Comparison of ENCODE assay signal across 8 cellular contexts in the genomic region with DNA sequence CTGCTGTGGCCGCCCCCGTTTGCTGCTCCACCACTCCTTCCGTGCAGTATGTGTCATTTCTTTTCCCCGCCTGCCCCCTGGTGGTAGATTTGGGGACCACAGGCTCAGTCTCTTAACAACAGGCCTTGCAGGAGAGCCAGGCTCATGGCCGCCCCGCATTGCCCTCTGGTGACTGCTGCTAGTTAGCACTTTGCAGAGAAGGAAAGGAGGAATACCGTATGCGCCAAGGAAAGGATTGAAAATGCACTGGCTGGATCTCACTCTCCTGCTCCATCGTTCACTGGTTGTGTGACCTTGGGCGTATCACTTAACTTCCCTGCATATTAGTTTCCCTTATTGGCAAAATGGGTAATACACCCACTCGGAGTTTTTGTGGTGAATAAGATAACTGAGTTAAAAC. TPM values are rescaled to one million over a fixed set of nuclear protein-coding genes. Genes with fewer than 3 reads are reported as not detected.
DNase-seq lines count a peak whose midpoint lies in the region; ATAC-seq and TF ChIP-seq lines count a peak whose summit lies in the region.

No MANE protein-coding gene starts in this region.

- H2AFZ ChIP-seq in mesenchymal stem cell (ENCODE audit: low read depth, low read length): no peak overlapping the region

- H4K8ac ChIP-seq in mesenchymal stem cell (ENCODE audit: low read length): no peak overlapping the region

- CTCF ChIA-PET in activated CD8-positive, alpha-beta T cell treated with anti-CD3 and anti-CD28 coated beads for 36 hours (lab: Charles Lee): interaction anchor here (0.6 to 4.7 kb wide), 38 partner anchors 9 to 296 kb away, joined by 3 to 70 read pairs (median 4); partner anchors contain the start of gene SPSB4

- H2BK15ac ChIP-seq in mesenchymal stem cell (ENCODE audit: low read depth, poor library complexity, severe bottlenecking): no peak overlapping the region

- WGBS in mesenchymal stem cell: 10% methylated on average over 9 of the region's 11 CpGs

- H3K79me1 ChIP-seq in mesenchymal stem cell (replicated peaks; ENCODE audit: low read length, poor library complexity, severe bottlenecking): no peaks in the 10 kb centered on the region

- no peaks in the 10 kb centered on the region for H3K9me3 Mint-ChIP-seq in activated CD8-positive, alpha-beta T cell treated with anti-CD3 and anti-CD28 coated beads for 36 hours

- H2AK5ac ChIP-seq in mesenchymal stem cell (ENCODE audit: low read length, severe bottlenecking): no peak overlapping the region

- no peak overlapping the region for H2BK120ac ChIP-seq in mesenchymal stem cell (ENCODE audit: low read depth, low read length)

- H3K27ac ChIP-seq in mesenchymal stem cell (ENCODE audit: low read length, poor library complexity, severe bottlenecking): no peak overlapping the region

- no peak overlapping the region for H3K14ac ChIP-seq in mesenchymal stem cell (ENCODE audit: low read length in 2 of 2)

- no peak overlapping the region for H4K91ac ChIP-seq in mesenchymal stem cell (ENCODE audit: low read length)

- H3K9me3 ChIP-seq in mesenchymal stem cell (ENCODE audit: control insufficient read depth, low read length): peaks cover 4% of the 10 kb centered on the region

- DNase-seq in DMS 273 (lab: John Stamatoyannopoulos, UW; ENCODE audit: unreplicated experiment) (peak; percentile 99), HT1080 (ENCODE audit: low read depth) (peak; percentile 96), NK-92 (lab: John Stamatoyannopoulos, UW; ENCODE audit: unreplicated experiment) (peak; percentile 70), mesenchymal stem cell (peak; percentile 93)
- DNase-seq in activated CD8-positive, alpha-beta T cell treated with anti-CD3 and anti-CD28 coated beads for 36 hours: peak; percentile 99
- peak; percentile 98 for DNase-seq in effector CD8-positive, alpha-beta T cell (lab: John Stamatoyannopoulos, UW)
- peak; percentile 92 to 93 for DNase-seq in stimulated activated CD8-positive, alpha-beta memory T cell treated with anti-CD3 and anti-CD28 coated beads, Interleukin-2, amount 100 ng/mL, for 1 hour (ENCODE audit: low read depth in 2 of 2)

- H3K36me3 Mint-ChIP-seq in activated CD8-positive, alpha-beta T cell treated with anti-CD3 and anti-CD28 coated beads for 36 hours (ENCODE audit: low read depth): no peaks in the 10 kb centered on the region

- H3K18ac ChIP-seq in mesenchymal stem cell (ENCODE audit: low read depth in 1 of 2, low read length in 2 of 2): no peak overlapping the region

- no peak overlapping the region for H3K9ac ChIP-seq in mesenchymal stem cell (ENCODE audit: low read length)

- H3K27me3 ChIP-seq in mesenchymal stem cell (ENCODE audit: control insufficient read depth in 1 of 2, insufficient read depth in 1 of 2, low read length in 2 of 2): peaks cover 12 to 52% of the 10 kb centered on the region in 2 experiments

- H2BK5ac ChIP-seq in mesenchymal stem cell (ENCODE audit: low read depth, low read length, poor library complexity, severe bottlenecking): no peak overlapping the region

- POLR2A ChIA-PET in activated CD8-positive, alpha-beta T cell treated with anti-CD3 and anti-CD28 coated beads for 36 hours (lab: Charles Lee): no interaction called here

- H3K23ac ChIP-seq in mesenchymal stem cell (ENCODE audit: low read length in 2 of 2): no peak overlapping the region

- H3K4ac ChIP-seq in mesenchymal stem cell (ENCODE audit: low read depth in 1 of 2, low read length in 2 of 2): no peak overlapping the region

- H3K4me1 ChIP-seq in mesenchymal stem cell (ENCODE audit: control insufficient read depth, insufficient read depth, low read depth, low read length): peaks cover 4% of the 10 kb centered on the region

- H3K4me1 Mint-ChIP-seq in activated CD8-positive, alpha-beta T cell treated with anti-CD3 and anti-CD28 coated beads for 36 hours (ENCODE audit: low read depth): peaks cover 15% of the 10 kb centered on the region

- H3K27ac Mint-ChIP-seq in activated CD8-positive, alpha-beta T cell treated with anti-CD3 and anti-CD28 coated beads for 36 hours: no peak overlapping the region

- TF ChIP-seq CTCF in activated CD8-positive, alpha-beta T cell treated with anti-CD3 and anti-CD28 coated beads for 36 hours (IDR thresholded peaks at IDR 0.05): peak; percentile 99

- H3K27me3 Mint-ChIP-seq in activated CD8-positive, alpha-beta T cell treated with anti-CD3 and anti-CD28 coated beads for 36 hours: peaks cover 3% of the 10 kb centered on the region

- H3K36me3 ChIP-seq in mesenchymal stem cell (ENCODE audit: control insufficient read depth in 1 of 2, insufficient read depth in 2 of 2, low read depth in 1 of 2, low read length in 2 of 2): no peaks in the 10 kb centered on the region

- ATAC-seq in GM21515 (IDR thresholded peaks at IDR 0.05; ENCODE audit: unreplicated experiment): peak; percentile 100
- ATAC-seq in activated CD8-positive, alpha-beta T cell treated with anti-CD3 and anti-CD28 coated beads for 36 hours: peak; percentile 100

- no peak overlapping the region for H2BK12ac ChIP-seq in mesenchymal stem cell (ENCODE audit: low read length in 2 of 2)

- no peak overlapping the region for H3K4me3 Mint-ChIP-seq in activated CD8-positive, alpha-beta T cell treated with anti-CD3 and anti-CD28 coated beads for 36 hours

- intact Hi-C loops in activated CD8-positive, alpha-beta T cell treated with anti-CD3 and anti-CD28 coated beads for 36 hours (cut with micrococcal nuclease): loop anchor here (1.0 to 5.0 kb wide), 4 partner anchors 85 to 294 kb away; no protein-coding TSS in a partner anchor

- H3K4me3 ChIP-seq in mesenchymal stem cell (ENCODE audit: insufficient read depth in 1 of 2, low read depth in 1 of 2, low read length in 2 of 2): no peak overlapping the region

- no peak overlapping the region for H3K4me2 ChIP-seq in mesenchymal stem cell (ENCODE audit: low read length, poor library complexity, severe bottlenecking)

RNA-seq across cellular contexts. Expression of gene PXYLP1, which starts 39.3 kb away (rescaled TPM):
- 7.7 and 13.2 TPM in 2 replicates for total RNA-seq in HT1080 (2014; rRNA removed; shearing (Covaris generic))
- 7.4 and 10.2 TPM in 2 replicates for polyA plus RNA-seq in HT1080 (2015; cell fraction: cytosol; rRNA removed)
- polyA plus RNA-seq in HT1080 (2015; cell fraction: nucleus; rRNA removed): 9.9 and 12.1 TPM in 2 replicates
- total RNA-seq in activated CD8-positive, alpha-beta T cell treated with anti-CD3 and anti-CD28 coated beads for 36 hours: 10 to 100 TPM; 14.9 to 17.2 TPM
- 4.6 TPM for polyA plus RNA-seq in mesenchymal stem cell (2013, experiment 1 of 2)
- polyA plus RNA-seq in mesenchymal stem cell (2013, experiment 2 of 2): 4.5 TPM
